24 cellular contexts compared by ENCODE assay signal in genomic region chr3:70753572-70753971, GRCh38.
A peak's percentile ranks its signal among the peaks of the same experiment; 100 is the strongest.
DNase-seq lines count a peak whose midpoint lies in the region; ATAC-seq and TF ChIP-seq lines count a peak whose summit lies in the region.
"Had no signal": no experiment of that assay in that cellular context is flagged by ENCODE, and none has a peak within 500 bp of the region (broad histone marks: within the 10 kb centered on the region; RNA-seq: fewer than 3 reads in every experiment).

No MANE protein-coding gene starts in this region.

- H4K20me1 ChIP-seq in PC-3 (ENCODE audit: low read length), result no peaks in the 10 kb centered on the region

- peak; percentile 31; the same call in 1 of the 2 replicates for TF ChIP-seq CTCF in PC-3 (conservative IDR thresholded peaks at IDR 0.05; ENCODE audit: low read depth, low read length)
- TF ChIP-seq CTCF in esophagus muscularis mucosa (IDR thresholded peaks at IDR 0.05), result peak in 2 of 3 experiments; percentile 30 to 34

- H3K27ac ChIP-seq in PC-3 (ENCODE audit: low read length) (no peak overlapping the region), esophagus muscularis mucosa (replicated peaks in 1 of 4) (no peak overlapping the region)
- H3K27ac ChIP-seq: adrenal gland, GM23248, spleen, uterus had no signal

- CTCF ChIA-PET in PC-3 (lab: Charles Lee), result interaction anchor here (0.5 to 1.1 kb wide), 4 partner anchors 25 to 101 kb away, joined by 3 to 8 read pairs (median 4); no protein-coding TSS in a partner anchor

- no peak for TF ChIP-seq POLR2A in esophagus muscularis mucosa (IDR thresholded peaks at IDR 0.05; ENCODE audit: low read depth)

- no peaks in the 10 kb centered on the region for H3K79me2 ChIP-seq in PC-3 (ENCODE audit: low read length)

- H3K4me3 ChIP-seq in PC-3 (ENCODE audit: low read length) (no peak overlapping the region), esophagus muscularis mucosa (no peak overlapping the region)
- H3K4me3 ChIP-seq: adrenal gland, GM23248, mucosa of descending colon, spleen, uterus had no signal

- H3K4me1 ChIP-seq in PC-3 (ENCODE audit: insufficient read depth, low read length) (no peaks in the 10 kb centered on the region), esophagus muscularis mucosa (no peaks in the 10 kb centered on the region)
- H3K4me1 ChIP-seq: adrenal gland, spleen, uterus had no signal

- no peaks in the 10 kb centered on the region for H3K27me3 Mint-ChIP-seq in activated CD4-positive, alpha-beta T cell treated with anti-CD3 and anti-CD28 coated beads, Interleukin-2, amount 10 ng/mL, durations not matched to agents 24 days and 14 days

- no peaks in the 10 kb centered on the region for H3K9me3 ChIP-seq in PC-3 (ENCODE audit: low read length)
- H3K9me3 ChIP-seq in esophagus muscularis mucosa, result no peaks in the 10 kb centered on the region
- H3K9me3 ChIP-seq: adrenal gland, mucosa of descending colon, spleen, uterus had no signal

- H3K27me3 ChIP-seq in PC-3 (ENCODE audit: low read length) (no peaks in the 10 kb centered on the region), esophagus muscularis mucosa (no peaks in the 10 kb centered on the region)
- H3K27me3 ChIP-seq: adrenal gland, spleen, uterus had no signal

- no peak overlapping the region for H3K4me2 ChIP-seq in PC-3 (ENCODE audit: low read length)

- intact Hi-C loops in activated CD4-positive, alpha-beta T cell treated with anti-CD3 and anti-CD28 coated beads, Interleukin-2, amount 10 ng/mL, durations not matched to agents 24 days and 14 days (cut with micrococcal nuclease), result no loop called here
- intact Hi-C loops in PC-3 (cut with micrococcal nuclease) (no loop called here), esophagus muscularis mucosa (cut with DNase I) (no loop called here)

- no peaks in the 10 kb centered on the region for H3K9me2 ChIP-seq in PC-3 (replicated peaks; ENCODE audit: low read length)

- no peaks in the 10 kb centered on the region for H3F3A ChIP-seq in PC-3 (ENCODE audit: low read length, unreplicated experiment)

- H3K27ac Mint-ChIP-seq in activated CD4-positive, alpha-beta T cell treated with anti-CD3 and anti-CD28 coated beads, Interleukin-2, amount 10 ng/mL, durations not matched to agents 24 days and 14 days, result no peak overlapping the region
- H3K27ac Mint-ChIP-seq: activated CD4-positive, alpha-beta T cell treated with anti-CD3 and anti-CD28 coated beads, Interleukin-2, amount 10 ng/mL, durations not matched to agents 7 days and 5 days; CD4-positive, alpha-beta memory T cell had no signal

- H2AFZ ChIP-seq in PC-3 (ENCODE audit: low read length), result no peak overlapping the region
- H2AFZ ChIP-seq: GM23248 had no signal

- 61% methylated on average over 3 of the region's 3 CpGs for WGBS in esophagus muscularis mucosa

- POLR2A ChIA-PET in PC-3 (lab: Charles Lee; ENCODE audit: unreplicated experiment), result no interaction called here

- TF ChIP-seq EP300 in esophagus muscularis mucosa (IDR thresholded peaks at IDR 0.05), result no peak

- ATAC-seq in PC-3 (peak; percentile 62), HG02642 (IDR thresholded peaks at IDR 0.05; ENCODE audit: poor library complexity, unreplicated experiment) (no peak), HG03280 (IDR thresholded peaks at IDR 0.05; ENCODE audit: unreplicated experiment) (no peak), GM19395 (IDR thresholded peaks at IDR 0.05; ENCODE audit: unreplicated experiment) (no peak)
- ATAC-seq: esophagus mucosa, mucosa of descending colon had no signal

- peak; percentile 32 for DNase-seq in activated CD4-positive, alpha-beta T cell treated with anti-CD3 and anti-CD28 coated beads, Interleukin-2, amount 10 ng/mL, durations not matched to agents 24 days and 14 days
- no peak for DNase-seq in activated CD4-positive, alpha-beta T cell treated with anti-CD3 and anti-CD28 coated beads, Interleukin-2, amount 50 U/mL, for 48 hours
- DNase-seq in PC-3 (peak; percentile 21), esophagus muscularis mucosa (ENCODE audit: extremely low spot score) (no peak), DMS79 (lab: John Stamatoyannopoulos, UW) (no peak)
- DNase-seq: activated CD4-positive, alpha-beta T cell treated with anti-CD3 and anti-CD28 coated beads, Interleukin-2, amount 10 ng/mL, durations not matched to agents 7 days and 5 days; activated gamma-delta T cell treated with Interleukin-2 at 50 U/mL for 16 hours; adrenal gland; caudate nucleus; CD4-positive, alpha-beta memory T cell; mucosa of descending colon; NCI-H1436; NCI-H226; NK-92 treated with Interleukin-12 subunit alpha and Interleukin-12 subunit beta, amount 100 ng/mL, for 24 hours; RPMI8226; spleen; substantia nigra; uterus had no signal

- no peak overlapping the region for H3K4me3 Mint-ChIP-seq in activated CD4-positive, alpha-beta T cell treated with anti-CD3 and anti-CD28 coated beads, Interleukin-2, amount 10 ng/mL, durations not matched to agents 24 days and 14 days
- H3K4me3 Mint-ChIP-seq: activated CD4-positive, alpha-beta T cell treated with anti-CD3 and anti-CD28 coated beads, Interleukin-2, amount 10 ng/mL, durations not matched to agents 7 days and 5 days; CD4-positive, alpha-beta memory T cell; neural crest cell had no signal

- H3K36me3 ChIP-seq in PC-3 (ENCODE audit: low read depth, low read length) (no peaks in the 10 kb centered on the region), esophagus muscularis mucosa (no peaks in the 10 kb centered on the region)
- H3K36me3 ChIP-seq: adrenal gland, spleen, uterus had no signal

- H3K36me3 Mint-ChIP-seq in activated CD4-positive, alpha-beta T cell treated with anti-CD3 and anti-CD28 coated beads, Interleukin-2, amount 10 ng/mL, durations not matched to agents 24 days and 14 days (ENCODE audit: low read depth), result no peaks in the 10 kb centered on the region
- H3K36me3 Mint-ChIP-seq: CD4-positive, alpha-beta memory T cell had no signal

- H3K4me1 Mint-ChIP-seq in activated CD4-positive, alpha-beta T cell treated with anti-CD3 and anti-CD28 coated beads, Interleukin-2, amount 10 ng/mL, durations not matched to agents 24 days and 14 days, result no peaks in the 10 kb centered on the region
- H3K4me1 Mint-ChIP-seq: activated CD4-positive, alpha-beta T cell treated with anti-CD3 and anti-CD28 coated beads, Interleukin-2, amount 10 ng/mL, durations not matched to agents 7 days and 5 days; CD4-positive, alpha-beta memory T cell; neural crest cell had no signal

- BruUV-seq in PC-3 (replicated peaks; lab: Mats Ljungman, UMichigan), result no TSS peak

- no peak overlapping the region for H3K9ac ChIP-seq in PC-3 (ENCODE audit: low read length)
- H3K9ac ChIP-seq: GM23248 had no signal

- no peaks in the 10 kb centered on the region for H3K9me3 Mint-ChIP-seq in activated CD4-positive, alpha-beta T cell treated with anti-CD3 and anti-CD28 coated beads, Interleukin-2, amount 10 ng/mL, durations not matched to agents 24 days and 14 days
- H3K9me3 Mint-ChIP-seq: activated CD4-positive, alpha-beta T cell treated with anti-CD3 and anti-CD28 coated beads, Interleukin-2, amount 10 ng/mL, durations not matched to agents 7 days and 5 days; neural crest cell had no signal

Comparison
In these comparisons a context has a peak if more than half of its experiments do, and no peak if none do; other contexts are left out.
1. DNase-seq: peak in activated CD4-positive, alpha-beta T cell treated with anti-CD3 and anti-CD28 coated beads, Interleukin-2, amount 10 ng/mL, durations not matched to agents 24 days and 14 days (single experiment) and PC-3 (single experiment); none in activated CD4-positive, alpha-beta T cell treated with anti-CD3 and anti-CD28 coated beads, Interleukin-2, amount 50 U/mL, for 48 hours (0 of 2), esophagus muscularis mucosa (single experiment) and DMS79 (single experiment).